In the genomic region with DNA sequence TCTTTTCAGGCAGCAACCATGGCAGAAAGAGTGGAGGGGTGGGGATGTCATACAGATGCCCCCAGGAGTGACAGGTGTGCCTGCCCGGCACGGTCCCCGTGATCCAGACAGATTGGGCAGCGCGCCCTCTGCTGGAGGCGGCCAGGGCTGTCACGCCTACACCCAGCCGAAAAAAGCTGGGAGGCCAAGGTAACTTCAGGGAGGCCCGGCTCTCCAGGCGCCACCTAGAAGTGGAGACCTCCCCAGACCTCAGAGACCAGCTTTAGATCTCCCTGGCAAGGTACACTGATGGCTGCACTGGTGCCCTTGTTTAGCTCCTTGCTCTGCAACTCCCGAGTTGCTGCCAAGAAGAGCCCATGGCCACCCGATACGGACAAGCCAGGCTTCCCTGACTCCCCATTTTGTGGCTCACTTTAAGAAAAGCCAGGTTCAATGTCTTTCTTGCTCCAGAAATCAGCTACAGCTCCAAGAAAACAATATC, we compare ENCODE assay signal across 9 cellular contexts. TPM values are rescaled to one million over a fixed set of nuclear protein-coding genes. Genes with fewer than 3 reads are reported as not detected.
DNase-seq lines count a peak whose midpoint lies in the region; ATAC-seq and TF ChIP-seq lines count a peak whose summit lies in the region.
"Had no signal": no experiment of that assay in that cellular context is flagged by ENCODE, and none has a peak within 500 bp of the region (broad histone marks: within the 10 kb centered on the region; RNA-seq: fewer than 3 reads in every experiment).

No MANE protein-coding gene starts in this region.

- H3K27me3 Mint-ChIP-seq in T-helper 2 cell treated with Interferon-gamma antibody and Interleukin-4, amounts not matched to agents 5 μg/mL and 100 μg/mL, for 36 hours (ENCODE audit: low read depth) = peaks cover 39% of the 10 kb centered on the region

- H4K20me1 ChIP-seq in Loucy (ENCODE audit: insufficient read depth, low read length, poor library complexity, severe bottlenecking) (no peaks in the 10 kb centered on the region), hepatocyte (ENCODE audit: insufficient read depth, poor library complexity, severe bottlenecking) (no peaks in the 10 kb centered on the region)
- H4K20me1 ChIP-seq: BLaER1 treated with 17β-estradiol and CSF1 and Interleukin-3, amounts not matched to agents 10 nM and 100 nM had no signal

- H3K9me2 ChIP-seq in Loucy (replicated peaks; ENCODE audit: low read depth, low read length) = no peaks in the 10 kb centered on the region
- no peaks in the 10 kb centered on the region for H3K9me2 ChIP-seq in hepatocyte (replicated peaks; ENCODE audit: insufficient read depth)

- H3K9me3 ChIP-seq in Loucy (ENCODE audit: insufficient read depth, low read depth, low read length) (no peaks in the 10 kb centered on the region), hepatocyte (ENCODE audit: low read depth) (no peaks in the 10 kb centered on the region)
- H3K9me3 ChIP-seq: BLaER1 treated with 17β-estradiol and CSF1 and Interleukin-3, amounts not matched to agents 10 nM and 100 nM had no signal

- H3K27me3 ChIP-seq in Loucy (ENCODE audit: insufficient read depth, low read length, poor library complexity, severe bottlenecking) = no peaks in the 10 kb centered on the region
- no peaks in the 10 kb centered on the region for H3K27me3 ChIP-seq in hepatocyte
- H3K27me3 ChIP-seq: BLaER1 treated with 17β-estradiol and CSF1 and Interleukin-3, amounts not matched to agents 10 nM and 100 nM had no signal

- H3K79me2 ChIP-seq in Loucy (ENCODE audit: insufficient read depth, low read length) (no peaks in the 10 kb centered on the region), hepatocyte (peaks cover 10% of the 10 kb centered on the region)

- no peak overlapping the region for H3K27ac Mint-ChIP-seq in T-helper 2 cell treated with Interferon-gamma antibody and Interleukin-4, amounts not matched to agents 5 μg/mL and 100 μg/mL, for 36 hours

- H3K4me3 Mint-ChIP-seq in T-helper 2 cell treated with Interferon-gamma antibody and Interleukin-4, amounts not matched to agents 5 μg/mL and 100 μg/mL, for 36 hours = no peak overlapping the region

- no peaks in the 10 kb centered on the region for H3K4me1 Mint-ChIP-seq in T-helper 2 cell treated with Interferon-gamma antibody and Interleukin-4, amounts not matched to agents 5 μg/mL and 100 μg/mL, for 36 hours (ENCODE audit: low read depth)

- H3K4me3 ChIP-seq in Loucy (ENCODE audit: low read length, poor library complexity, severe bottlenecking) (no peak overlapping the region), hepatocyte (no peak overlapping the region)
- H3K4me3 ChIP-seq: BLaER1 treated with 17β-estradiol and CSF1 and Interleukin-3, amounts not matched to agents 10 nM and 100 nM had no signal

- H3K9me3 Mint-ChIP-seq in T-helper 2 cell treated with Interferon-gamma antibody and Interleukin-4, amounts not matched to agents 5 μg/mL and 100 μg/mL, for 36 hours = no peaks in the 10 kb centered on the region

- H3K4me2 ChIP-seq in Loucy (ENCODE audit: low read depth, low read length, poor library complexity, severe bottlenecking) (no peak overlapping the region), hepatocyte (no peak overlapping the region)

- H2AFZ ChIP-seq in Loucy (ENCODE audit: low read length) (peak overlapping the region; percentile 80), hepatocyte (no peak overlapping the region)

- H3K27ac ChIP-seq in hepatocyte = no peak overlapping the region

- H3K36me3 ChIP-seq in Loucy (ENCODE audit: insufficient read depth, low read length) (no peaks in the 10 kb centered on the region), hepatocyte (replicated peaks; ENCODE audit: insufficient read depth, low read depth) (no peaks in the 10 kb centered on the region)
- H3K36me3 ChIP-seq: BLaER1 treated with 17β-estradiol and CSF1 and Interleukin-3, amounts not matched to agents 10 nM and 100 nM had no signal

- H3F3A ChIP-seq in Loucy (ENCODE audit: low read depth) = no peaks in the 10 kb centered on the region

- peak; percentile 89 for TF ChIP-seq CTCF in Loucy (conservative IDR thresholded peaks at IDR 0.05; ENCODE audit: low read length)
- TF ChIP-seq CTCF in hepatocyte (IDR thresholded peaks at IDR 0.05; ENCODE audit: poor library complexity) = peak; percentile 78

- H3K9ac ChIP-seq in Loucy (ENCODE audit: low read depth, low read length, poor library complexity, severe bottlenecking) = no peak overlapping the region
- H3K9ac ChIP-seq: BLaER1 treated with 17β-estradiol and CSF1 and Interleukin-3, amounts not matched to agents 10 nM and 100 nM had no signal

- WGBS in hepatocyte (ENCODE audit: low lambda C conversion rate, missing lambda C conversion rate) = 18% methylated on average over 13 of the region's 13 CpGs

- no peak for ATAC-seq in HG02973 (IDR thresholded peaks at IDR 0.05; ENCODE audit: unreplicated experiment)

- H3K36me3 Mint-ChIP-seq in T-helper 2 cell treated with Interferon-gamma antibody and Interleukin-4, amounts not matched to agents 5 μg/mL and 100 μg/mL, for 36 hours (ENCODE audit: low read depth) = no peaks in the 10 kb centered on the region

- DNase-seq in NCI-H1694 (lab: John Stamatoyannopoulos, UW) = peak; percentile 37
- no peak for DNase-seq in NCI-H1694 treated with DMSO at 0.1 percent for 48 hours (lab: John Stamatoyannopoulos, UW)
- DNase-seq in T-helper 2 cell treated with Interferon-gamma antibody and Interleukin-4, amounts not matched to agents 5 μg/mL and 100 μg/mL, for 36 hours (ENCODE audit: low spot score) = peak; percentile 63
- peak; percentile 12 for DNase-seq in amniotic stem cell (lab: John Stamatoyannopoulos, UW)
- peak; percentile 79 for DNase-seq in hepatocyte (ENCODE audit: low spot score)
- DNase-seq in stimulated activated CD4-positive, alpha-beta T cell treated with anti-CD3 and anti-CD28 coated beads, Interleukin-12 subunit alpha, Interleukin-12 subunit beta, amount 100 ng/mL, for 24 hours (ENCODE audit: low read depth in 2 of 2) = peak; percentile 42 to 74

- H3K4me1 ChIP-seq in Loucy (ENCODE audit: insufficient read depth, low read length, poor library complexity, severe bottlenecking) (no peaks in the 10 kb centered on the region), hepatocyte (ENCODE audit: insufficient read depth) (no peaks in the 10 kb centered on the region)

RNA-seq across cellular contexts. Expression of a gene that starts 6.6 kb away (rescaled TPM):
- total RNA-seq in hepatocyte = 13.6 and 26.6 TPM in 2 replicates
- 34.7 and 36.0 TPM in 2 replicates for polyA plus RNA-seq in hepatocyte

RNA-seq across cellular contexts. Expression of a gene that starts 10.9 kb away (rescaled TPM):
- 2.2 and 12.9 TPM in 2 replicates for total RNA-seq in hepatocyte
- polyA plus RNA-seq in hepatocyte = 2.0 TPM in 2 replicates

RNA-seq across cellular contexts. Expression of a gene that starts 41.0 kb away (rescaled TPM):
- 15.4 and 16.2 TPM in 2 replicates for total RNA-seq in hepatocyte
- 18.4 and 39.7 TPM in 2 replicates for polyA plus RNA-seq in hepatocyte

RNA-seq across cellular contexts. Expression of a gene that starts 55.3 kb away (rescaled TPM):
- total RNA-seq in hepatocyte = 51.1 and 59.4 TPM in 2 replicates
- polyA plus RNA-seq in hepatocyte = 50.7 and 71.9 TPM in 2 replicates
